In genomic region chr9:38160613-38161215, GRCh38 we compare ENCODE assay signal across 8 cellular contexts.
A peak's percentile ranks its signal among the peaks of the same experiment; 100 is the strongest.
DNase-seq lines count a peak whose midpoint lies in the region; ATAC-seq and TF ChIP-seq lines count a peak whose summit lies in the region.

No MANE protein-coding gene starts in this region.

- BruUV-seq in Caco-2 (replicated peaks; lab: Mats Ljungman, UMichigan) = no TSS peak

- H3K9me3 ChIP-seq in Caco-2 = no peaks in the 10 kb centered on the region
- H3K9me3 ChIP-seq in SJSA1 (replicated peaks) = no peaks in the 10 kb centered on the region
- H3K9me3 ChIP-seq in cardiac muscle cell (ENCODE audit: low read depth) = no peaks in the 10 kb centered on the region
- H3K9me3 ChIP-seq in sigmoid colon = no peaks in the 10 kb centered on the region

- peak; percentile 64 to 75 for DNase-seq in Caco-2
- DNase-seq in SJSA1 (ENCODE audit: low read depth in 1 of 2, low spot score in 2 of 2) = peak; percentile 31 to 54
- DNase-seq in activated naive CD4-positive, alpha-beta T cell treated with Interleukin-2 at 50 U/mL for 16 hours = peak; percentile 53
- DNase-seq in cardiac muscle cell (ENCODE audit: low read depth in 1 of 2, low spot score in 1 of 2) = peak; percentile 65 to 81
- peak; percentile 70 for DNase-seq in sigmoid colon

- no peak for TF ChIP-seq POLR2A in sigmoid colon (IDR thresholded peaks at IDR 0.05)

- H3K27ac ChIP-seq in SJSA1 (no peak overlapping the region), cardiac muscle cell (no peak overlapping the region), sigmoid colon (no peak overlapping the region)

- no peaks in the 10 kb centered on the region for H3K4me1 ChIP-seq in Caco-2
- H3K4me1 ChIP-seq in SJSA1 (replicated peaks) = no peaks in the 10 kb centered on the region
- no peaks in the 10 kb centered on the region for H3K4me1 ChIP-seq in cardiac muscle cell (ENCODE audit: low read depth)
- H3K4me1 ChIP-seq in sigmoid colon = no peaks in the 10 kb centered on the region

- H3K27me3 Mint-ChIP-seq in Caco-2 (ENCODE audit: insufficient read depth, unreplicated experiment) = no peaks in the 10 kb centered on the region

- no peaks in the 10 kb centered on the region for H3K36me3 ChIP-seq in Caco-2 (ENCODE audit: control insufficient read depth, insufficient read depth, low read length)
- H3K36me3 ChIP-seq in SJSA1 = no peaks in the 10 kb centered on the region
- H3K36me3 ChIP-seq in cardiac muscle cell = no peaks in the 10 kb centered on the region
- H3K36me3 ChIP-seq in sigmoid colon = no peaks in the 10 kb centered on the region

- no peaks in the 10 kb centered on the region for H3K9me3 Mint-ChIP-seq in Caco-2 (ENCODE audit: unreplicated experiment)

- no peaks in the 10 kb centered on the region for H3K27me3 ChIP-seq in Caco-2 (replicated peaks; ENCODE audit: control insufficient read depth, insufficient read depth, low read length)
- H3K27me3 ChIP-seq in SJSA1 (replicated peaks) = no peaks in the 10 kb centered on the region
- H3K27me3 ChIP-seq in cardiac muscle cell = no peaks in the 10 kb centered on the region
- no peaks in the 10 kb centered on the region for H3K27me3 ChIP-seq in sigmoid colon

- H3K4me1 Mint-ChIP-seq in Caco-2 (ENCODE audit: low read depth, unreplicated experiment) = no peaks in the 10 kb centered on the region

- CTCF ChIA-PET in Caco-2 (lab: Charles Lee) = interaction anchor here (1.0 to 1.2 kb wide), 2 partner anchors 8 to 247 kb away, joined by 4 read pairs; no protein-coding TSS in a partner anchor

- intact Hi-C loops in Caco-2 (cut with micrococcal nuclease; ENCODE audit: unreplicated experiment) = loop anchor here (1.0 to 10.0 kb wide), 4 partner anchors 67 to 256 kb away; partner anchors contain the start of gene SLC25A51
- intact Hi-C loops in sigmoid colon (cut with DNase I) = loop anchor here (2.0 to 5.0 kb wide), 2 partner anchors 202 to 248 kb away; no protein-coding TSS in a partner anchor

- H3K4me3 Mint-ChIP-seq in Caco-2 (ENCODE audit: unreplicated experiment) = no peak overlapping the region

- H3K36me3 Mint-ChIP-seq in Caco-2 (ENCODE audit: insufficient read depth, unreplicated experiment) = no peaks in the 10 kb centered on the region

- no peak overlapping the region for H3K27ac Mint-ChIP-seq in Caco-2 (ENCODE audit: unreplicated experiment)

- TF ChIP-seq CTCF in Caco-2 (IDR thresholded peaks at IDR 0.05; ENCODE audit: insufficient read depth in 1 of 2, low read depth in 1 of 2, low read length in 1 of 2, severe bottlenecking in 1 of 2, unreplicated experiment in 1 of 2) (peak; percentile 78 to 81), cardiac muscle cell (IDR thresholded peaks at IDR 0.05; ENCODE audit: low read depth, low read length) (peak; percentile 93), sigmoid colon (IDR thresholded peaks at IDR 0.05) (peak; percentile 37 to 77 (median 60))

- no peak overlapping the region for H3K4me3 ChIP-seq in Caco-2 (ENCODE audit: low read depth, low read length)
- no peak overlapping the region for H3K4me3 ChIP-seq in SJSA1
- no peak overlapping the region for H3K4me3 ChIP-seq in cardiac muscle cell
- H3K4me3 ChIP-seq in sigmoid colon = no peak overlapping the region

- WGBS in sigmoid colon, 2 donors = 28 to 48% methylated on average over 9 of the region's 9 CpGs

- no peak for TF ChIP-seq EP300 in sigmoid colon (IDR thresholded peaks at IDR 0.05)

- peak; percentile 55 for ATAC-seq in HG03280 (IDR thresholded peaks at IDR 0.05; ENCODE audit: unreplicated experiment)
- ATAC-seq in GM21447 (IDR thresholded peaks at IDR 0.05; ENCODE audit: unreplicated experiment) = no peak
- no peak for ATAC-seq in GM18861 (IDR thresholded peaks at IDR 0.05; ENCODE audit: unreplicated experiment)

- POLR2A ChIA-PET in Caco-2 (lab: Charles Lee) = no interaction called here
